Comparison of ENCODE assay signal across 35 cellular contexts in the genomic region with DNA sequence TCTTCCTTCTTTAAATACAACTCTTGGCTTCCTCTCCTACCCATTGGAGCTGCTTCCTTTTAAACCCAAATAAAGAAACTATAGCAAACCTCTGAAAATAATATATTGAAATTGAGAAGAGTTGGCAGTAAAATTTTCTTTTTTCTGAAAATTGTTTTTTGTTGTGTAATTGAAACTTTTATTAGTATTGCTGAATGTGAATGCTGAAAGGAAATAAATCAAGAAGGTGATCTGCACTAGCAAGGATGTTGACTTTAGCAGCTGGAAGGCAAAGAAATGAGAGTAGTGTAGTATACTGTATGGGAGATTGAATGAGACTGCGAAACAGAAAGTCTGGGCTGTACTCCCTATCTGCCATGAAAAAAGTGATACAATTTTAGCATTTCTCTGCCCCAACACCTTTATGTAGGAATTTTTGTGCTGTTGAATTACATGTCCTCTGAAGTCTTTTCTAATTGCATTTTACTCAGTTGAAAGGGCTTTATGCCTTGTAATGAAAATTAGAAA.
"Had no signal": no experiment of that assay in that cellular context is flagged by ENCODE, and none has a peak within 500 bp of the region (broad histone marks: within the 10 kb centered on the region; RNA-seq: fewer than 3 reads in every experiment).

No MANE protein-coding gene starts in this region.

- H3K27me3 Mint-ChIP-seq: activated naive CD4-positive, alpha-beta T cell treated with anti-CD3 and anti-CD28 coated beads, Interleukin-2, amount 10 ng/mL, durations not matched to agents 7 days and 5 days; activated naive CD4-positive, alpha-beta T cell treated with anti-CD3 and anti-CD28 coated beads, Interleukin-2, amount 50 U/mL, for 24 hours had no signal

- ATAC-seq: activated CD4-positive, alpha-beta T cell treated with anti-CD3 and anti-CD28 coated beads for 36 hours; activated CD4-positive, CD25-positive, alpha-beta regulatory T cell treated with anti-CD3 and anti-CD28 coated beads, Interleukin-2, amount 50 U/mL, for 24 hours; activated CD8-positive, alpha-beta memory T cell treated with anti-CD3 and anti-CD28 coated beads, Interleukin-2, amount 10 ng/mL, durations not matched to agents 7 days and 5 days; activated CD8-positive, alpha-beta T cell treated with anti-CD3 and anti-CD28 coated beads, Interleukin-2, amount 10 ng/mL, durations not matched to agents 7 days and 5 days; activated naive CD8-positive, alpha-beta T cell treated with anti-CD3 and anti-CD28 coated beads, Interleukin-2, amount 50 U/mL, for 24 hours had no signal

- H3K9me3 Mint-ChIP-seq: activated CD4-positive, alpha-beta memory T cell treated with anti-CD3 and anti-CD28 coated beads, Interleukin-2, amount 10 ng/mL, durations not matched to agents 7 days and 5 days; activated CD4-positive, alpha-beta T cell treated with anti-CD3 and anti-CD28 coated beads, Interleukin-2, amount 10 ng/mL, durations not matched to agents 7 days and 5 days; activated naive CD4-positive, alpha-beta T cell treated with anti-CD3 and anti-CD28 coated beads, Interleukin-2, amount 10 ng/mL, durations not matched to agents 7 days and 5 days; activated naive CD4-positive, alpha-beta T cell treated with anti-CD3 and anti-CD28 coated beads, Interleukin-2, amount 50 U/mL, for 24 hours; activated naive CD8-positive, alpha-beta T cell treated with anti-CD3 and anti-CD28 coated beads, Interleukin-2, amount 10 ng/mL, durations not matched to agents 7 days and 5 days; activated naive CD8-positive, alpha-beta T cell treated with anti-CD3 and anti-CD28 coated beads, Interleukin-2, amount 50 U/mL, for 24 hours; activated T-cell treated with anti-CD3 and anti-CD28 coated beads, Interleukin-2, amount 50 U/mL, for 24 hours; activated T-helper 2 cell treated with anti-CD3 and anti-CD28 coated beads, Interferon-gamma antibody, Interleukin-2, Interleukin-4, amounts not matched to agents 10 μg/mL and 5 μg/mL and 100 μg/mL, durations not matched to agents 14 hours and 24 hours and 36 hours; central memory CD8-positive, alpha-beta T cell; T-helper 1 cell treated with Interleukin-12 subunit alpha and Interleukin-12 subunit beta and Interleukin-4 antibody, amounts not matched to agents 30 μg/mL and 1 μg/mL, for 36 hours; T-helper 2 cell treated with Interferon-gamma antibody and Interleukin-4, amounts not matched to agents 5 μg/mL and 100 μg/mL, for 36 hours had no signal

- H3K27ac Mint-ChIP-seq: activated CD4-positive, alpha-beta memory T cell treated with anti-CD3 and anti-CD28 coated beads, Interleukin-2, amount 10 ng/mL, durations not matched to agents 7 days and 5 days; activated CD4-positive, alpha-beta T cell treated with anti-CD3 and anti-CD28 coated beads for 36 hours; activated CD4-positive, alpha-beta T cell treated with anti-CD3 and anti-CD28 coated beads, Interleukin-2, amount 10 ng/mL, durations not matched to agents 7 days and 5 days; activated CD8-positive, alpha-beta memory T cell treated with anti-CD3 and anti-CD28 coated beads, Interleukin-2, amount 10 ng/mL, durations not matched to agents 7 days and 5 days; activated CD8-positive, alpha-beta T cell treated with anti-CD3 and anti-CD28 coated beads, Interleukin-2, amount 10 ng/mL, durations not matched to agents 7 days and 5 days; activated naive CD4-positive, alpha-beta T cell treated with anti-CD3 and anti-CD28 coated beads, Interleukin-2, amount 10 ng/mL, durations not matched to agents 7 days and 5 days; activated naive CD4-positive, alpha-beta T cell treated with anti-CD3 and anti-CD28 coated beads, Interleukin-2, amount 50 U/mL, for 24 hours; activated naive CD8-positive, alpha-beta T cell; activated naive CD8-positive, alpha-beta T cell treated with anti-CD3 and anti-CD28 coated beads, Interleukin-2, amount 10 ng/mL, durations not matched to agents 7 days and 5 days; activated naive CD8-positive, alpha-beta T cell treated with anti-CD3 and anti-CD28 coated beads, Interleukin-2, amount 50 U/mL, for 24 hours; activated T-cell treated with anti-CD3 and anti-CD28 coated beads, Interleukin-2, amount 50 U/mL, for 24 hours; activated T-helper 2 cell treated with anti-CD3 and anti-CD28 coated beads, Interferon-gamma antibody, Interleukin-2, Interleukin-4, amounts not matched to agents 10 μg/mL and 5 μg/mL and 100 μg/mL, durations not matched to agents 14 hours and 24 hours and 36 hours; brain; T-helper 1 cell treated with Interleukin-12 subunit alpha and Interleukin-12 subunit beta and Interleukin-4 antibody, amounts not matched to agents 30 μg/mL and 1 μg/mL, for 36 hours; T-helper 2 cell treated with Interferon-gamma antibody and Interleukin-4, amounts not matched to agents 5 μg/mL and 100 μg/mL, for 36 hours had no signal

- H3K4me1 Mint-ChIP-seq: activated CD4-positive, alpha-beta memory T cell treated with anti-CD3 and anti-CD28 coated beads, Interleukin-2, amount 10 ng/mL, durations not matched to agents 7 days and 5 days; activated CD4-positive, alpha-beta T cell treated with anti-CD3 and anti-CD28 coated beads, Interleukin-2, amount 10 ng/mL, durations not matched to agents 7 days and 5 days; activated naive CD4-positive, alpha-beta T cell treated with anti-CD3 and anti-CD28 coated beads, Interleukin-2, amount 10 ng/mL, durations not matched to agents 7 days and 5 days; activated naive CD4-positive, alpha-beta T cell treated with anti-CD3 and anti-CD28 coated beads, Interleukin-2, amount 50 U/mL, for 24 hours; activated naive CD8-positive, alpha-beta T cell treated with anti-CD3 and anti-CD28 coated beads, Interleukin-2, amount 10 ng/mL, durations not matched to agents 7 days and 5 days; brain; central memory CD8-positive, alpha-beta T cell had no signal

- H3K4me3 Mint-ChIP-seq: activated CD4-positive, alpha-beta memory T cell treated with anti-CD3 and anti-CD28 coated beads, Interleukin-2, amount 10 ng/mL, durations not matched to agents 7 days and 5 days; activated CD4-positive, alpha-beta T cell treated with anti-CD3 and anti-CD28 coated beads for 36 hours; activated CD4-positive, alpha-beta T cell treated with anti-CD3 and anti-CD28 coated beads, Interleukin-2, amount 10 ng/mL, durations not matched to agents 7 days and 5 days; activated CD8-positive, alpha-beta memory T cell treated with anti-CD3 and anti-CD28 coated beads, Interleukin-2, amount 10 ng/mL, durations not matched to agents 7 days and 5 days; activated CD8-positive, alpha-beta T cell treated with anti-CD3 and anti-CD28 coated beads, Interleukin-2, amount 10 ng/mL, durations not matched to agents 7 days and 5 days; activated naive CD4-positive, alpha-beta T cell treated with anti-CD3 and anti-CD28 coated beads, Interleukin-2, amount 10 ng/mL, durations not matched to agents 7 days and 5 days; activated naive CD4-positive, alpha-beta T cell treated with anti-CD3 and anti-CD28 coated beads, Interleukin-2, amount 50 U/mL, for 24 hours; activated naive CD8-positive, alpha-beta T cell; activated naive CD8-positive, alpha-beta T cell treated with anti-CD3 and anti-CD28 coated beads, Interleukin-2, amount 10 ng/mL, durations not matched to agents 7 days and 5 days; activated naive CD8-positive, alpha-beta T cell treated with anti-CD3 and anti-CD28 coated beads, Interleukin-2, amount 50 U/mL, for 24 hours; activated T-cell treated with anti-CD3 and anti-CD28 coated beads, Interleukin-2, amount 50 U/mL, for 24 hours; brain; central memory CD8-positive, alpha-beta T cell; T-helper 1 cell treated with Interleukin-12 subunit alpha and Interleukin-12 subunit beta and Interleukin-4 antibody, amounts not matched to agents 30 μg/mL and 1 μg/mL, for 36 hours; T-helper 2 cell treated with Interferon-gamma antibody and Interleukin-4, amounts not matched to agents 5 μg/mL and 100 μg/mL, for 36 hours had no signal

- DNase-seq: activated CD4-positive, alpha-beta memory T cell treated with anti-CD3 and anti-CD28 coated beads, Interleukin-2, amount 10 ng/mL, durations not matched to agents 7 days and 5 days; activated CD4-positive, alpha-beta T cell treated with anti-CD3 and anti-CD28 coated beads for 1 hour; activated CD4-positive, alpha-beta T cell treated with anti-CD3 and anti-CD28 coated beads for 36 hours; activated CD4-positive, alpha-beta T cell treated with anti-CD3 and anti-CD28 coated beads for 48 hours; activated CD4-positive, alpha-beta T cell treated with anti-CD3 and anti-CD28 coated beads, Interleukin-2, amount 10 ng/mL, durations not matched to agents 7 days and 5 days; activated CD4-positive, alpha-beta T cell treated with anti-CD3 and anti-CD28 coated beads, Interleukin-2, amount 50 U/mL, for 48 hours; activated CD4-positive, CD25-positive, alpha-beta regulatory T cell; activated CD8-positive, alpha-beta memory T cell treated with anti-CD3 and anti-CD28 coated beads for 24 hours; activated CD8-positive, alpha-beta memory T cell treated with anti-CD3 and anti-CD28 coated beads, Interleukin-2, amount 10 ng/mL, durations not matched to agents 7 days and 5 days; activated CD8-positive, alpha-beta memory T cell treated with anti-CD3 and anti-CD28 coated beads, Interleukin-2, amount 50 U/mL, for 48 hours; activated CD8-positive, alpha-beta T cell treated with anti-CD3 and anti-CD28 coated beads, Interleukin-2, amount 10 ng/mL, durations not matched to agents 7 days and 5 days; activated effector memory CD4-positive, alpha-beta T cell treated with Interleukin-2 at 50 U/mL for 16 hours; activated gamma-delta T cell; activated naive CD4-positive, alpha-beta T cell treated with anti-CD3 and anti-CD28 coated beads, Interleukin-2, amount 10 ng/mL, durations not matched to agents 7 days and 5 days; activated naive CD4-positive, alpha-beta T cell treated with Interleukin-2 at 50 U/mL for 16 hours; activated naive CD8-positive, alpha-beta T cell treated with anti-CD3 and anti-CD28 coated beads, Interleukin-2, amount 10 ng/mL, durations not matched to agents 7 days and 5 days; activated naive CD8-positive, alpha-beta T cell treated with anti-CD3 and anti-CD28 coated beads, Interleukin-2, amount 50 U/mL, for 24 hours; activated T-cell treated with anti-CD3 and anti-CD28 coated beads, Interleukin-2, amount 50 U/mL, for 24 hours; activated T-cell treated with anti-CD3 and anti-CD28 coated beads, Interleukin-2, amount 50 U/mL, for 48 hours; amygdala; anterior cingulate cortex; caudate nucleus; cerebellar nuclear complex; T-helper 2 cell; T-helper 9 cell had no signal

- H3K36me3 Mint-ChIP-seq: activated CD8-positive, alpha-beta memory T cell treated with anti-CD3 and anti-CD28 coated beads, Interleukin-2, amount 10 ng/mL, durations not matched to agents 7 days and 5 days; activated naive CD4-positive, alpha-beta T cell treated with anti-CD3 and anti-CD28 coated beads, Interleukin-2, amount 10 ng/mL, durations not matched to agents 7 days and 5 days had no signal

- FAIRE-seq: bronchial epithelial cell, TTC549 had no signal
